Comparison of ENCODE assay signal across 8 cellular contexts in genomic region chr1:6424619-6425593, GRCh38. TPM values are rescaled to one million over a fixed set of nuclear protein-coding genes. Genes with fewer than 3 reads are reported as not detected.
DNase-seq lines count a peak whose midpoint lies in the region; ATAC-seq, FAIRE-seq and TF ChIP-seq lines count a peak whose summit lies in the region.

TSS of gene ESPN (plus strand) at chr1:6424776. CDS start at chr1:6424956, 180 bp downstream.

- 7 to 8% methylated on average over 80 to 99 of the region's 99 CpGs for WGBS in pancreas, 2 donors
- WGBS in psoas muscle, 3 donors, result 5 to 9% (median 8%) methylated on average over 43 to 99 of the region's 99 CpGs

- no peaks in the 10 kb centered on the region; the same call in 1 of the 2 replicates for H4K20me1 ChIP-seq in DND-41 (ENCODE audit: insufficient read depth, low read length)

- H3K4me2 ChIP-seq in DND-41 (ENCODE audit: insufficient read depth, low read length), result peak within 1 kb of the TSS; percentile 36; the same call in 1 of the 2 replicates

- no peak within 1 kb of the TSS for H3K9ac ChIP-seq in DND-41 (ENCODE audit: low read depth, low read length)

- ATAC-seq in DND-41 (ENCODE audit: insufficient read depth, low read depth) (no peak), pancreas (peak; percentile 20 to 37 (median 25)), psoas muscle (no peak), HG02884 (IDR thresholded peaks at IDR 0.05; ENCODE audit: unreplicated experiment) (no peak)

- DNase-seq in DND-41, result no peak
- DNase-seq in NCI-H2227 treated with DMSO at 0.1 percent for 48 hours (lab: John Stamatoyannopoulos, UW), result peak; percentile 22
- DNase-seq in effector memory CD4-positive, alpha-beta T cell, result no peak
- DNase-seq in pancreas, result peak in 1 of 6 donors; percentile 70
- DNase-seq in NCI-H2171 (lab: John Stamatoyannopoulos, UW), result no peak
- no peak for DNase-seq in midbrain (lab: John Stamatoyannopoulos, UW)
- no peak for DNase-seq in psoas muscle

- H2AFZ ChIP-seq in DND-41 (ENCODE audit: low read depth, low read length), result 0 out of 2 replicates have a peak within 1 kb of the TSS, but pooled peaks have one; percentile 16

- H3K4me3 ChIP-seq in DND-41 (ENCODE audit: low read depth in 1 of 2, low read length in 2 of 2) (no peak within 1 kb of the TSS), pancreas (peak within 1 kb of the TSS in 1 of 4 donors; percentile 25), psoas muscle (no peak within 1 kb of the TSS)
- H3K4me3 ChIP-seq in effector memory CD4-positive, alpha-beta T cell (ENCODE audit: insufficient read depth, low read depth, low read length, poor library complexity, severe bottlenecking), result peak within 1 kb of the TSS; percentile 11

- H3K27me3 ChIP-seq in DND-41 (ENCODE audit: insufficient read depth, low read length, poor library complexity) (peaks cover 7% of the 10 kb centered on the region), pancreas (peaks cover 0 to 21% (median 8%) of the 10 kb centered on the region in 4 donors), psoas muscle (ENCODE audit: insufficient read depth in 3 of 3, low read length in 2 of 3) (peaks cover 0 to 91% (median 32%) of the 10 kb centered on the region in 3 donors)
- H3K27me3 ChIP-seq in effector memory CD4-positive, alpha-beta T cell (replicated peaks; ENCODE audit: control insufficient read depth, insufficient read depth, low read length, poor library complexity, severe bottlenecking), result peaks cover 24% of the 10 kb centered on the region

- H3K36me3 ChIP-seq in DND-41 (ENCODE audit: insufficient read depth, low read length) (no peaks in the 10 kb centered on the region), pancreas (no peaks in the 10 kb centered on the region), psoas muscle (ENCODE audit: insufficient read depth in 1 of 2, low read depth in 1 of 2) (no peaks in the 10 kb centered on the region)
- no peaks in the 10 kb centered on the region for H3K36me3 ChIP-seq in effector memory CD4-positive, alpha-beta T cell (ENCODE audit: control insufficient read depth, insufficient read depth, low read length)

- no peak for FAIRE-seq in pancreas (lab: Jason Lieb, UNC)

- H3K4me1 ChIP-seq in DND-41 (ENCODE audit: insufficient read depth, low read length), result peaks cover 4% of the 10 kb centered on the region; the same call in 1 of the 2 replicates
- H3K4me1 ChIP-seq in effector memory CD4-positive, alpha-beta T cell (ENCODE audit: control insufficient read depth, insufficient read depth, low read length, poor library complexity, severe bottlenecking), result peaks cover 25% of the 10 kb centered on the region
- H3K4me1 ChIP-seq in pancreas, result peaks cover under 1 to 10% (median 7%) of the 10 kb centered on the region in 3 donors
- H3K4me1 ChIP-seq in psoas muscle, result peaks cover 11% of the 10 kb centered on the region

- intact Hi-C loops in pancreas (cut with DNase I) (no loop called here), psoas muscle (cut with DNase I) (no loop called here)

- H3K9me3 ChIP-seq in DND-41 (ENCODE audit: insufficient read depth, low read length, severe bottlenecking), result no peaks in the 10 kb centered on the region
- no peaks in the 10 kb centered on the region for H3K9me3 ChIP-seq in effector memory CD4-positive, alpha-beta T cell (ENCODE audit: control insufficient read depth, low read length)
- no peaks in the 10 kb centered on the region for H3K9me3 ChIP-seq in pancreas
- no peaks in the 10 kb centered on the region for H3K9me3 ChIP-seq in psoas muscle

- H3K27ac ChIP-seq in DND-41 (ENCODE audit: low read length), result no peak within 1 kb of the TSS
- H3K27ac ChIP-seq in effector memory CD4-positive, alpha-beta T cell (ENCODE audit: insufficient read depth, low read length, poor library complexity, severe bottlenecking), result no peak within 1 kb of the TSS
- no peak within 1 kb of the TSS for H3K27ac ChIP-seq in pancreas
- H3K27ac ChIP-seq in psoas muscle, result no peak within 1 kb of the TSS

- H3K79me2 ChIP-seq in DND-41 (ENCODE audit: insufficient read depth, low read length), result no peaks in the 10 kb centered on the region

- no peak for TF ChIP-seq CTCF in DND-41 (IDR thresholded peaks at IDR 0.05; ENCODE audit: borderline replicate concordance, extremely low read depth, low read length, poor library complexity, severe bottlenecking)
- TF ChIP-seq CTCF in pancreas (IDR thresholded peaks at IDR 0.05), result no peak
- TF ChIP-seq CTCF in psoas muscle (IDR thresholded peaks at IDR 0.05), result no peak

RNA-seq across cellular contexts. Expression of gene ESPN, which starts in this region (rescaled TPM):
- total RNA-seq in pancreas (1 to 10 TPM in 1 of 6 donors, under 1 TPM in 5; 0.31 to 2.5 (median 0.68) TPM), psoas muscle (not detected)
- polyA plus RNA-seq in pancreas (under 1 TPM; 0.28 to 0.99 TPM), psoas muscle (under 1 TPM in 1 of 3 donors, not detected in 2; 0.12 TPM)

Comparison
In these comparisons a context has a peak if more than half of its experiments do, and no peak if none do; other contexts are left out.
1. ATAC-seq: peak in pancreas (4 of 4); none in DND-41 (single experiment), psoas muscle (0 of 4) and HG02884 (single experiment).